8 cellular contexts compared by ENCODE assay signal in genomic region chr19:7680606-7681335, GRCh38. TPM values are rescaled to one million over a fixed set of nuclear protein-coding genes. Genes with fewer than 3 reads are reported as not detected.
A peak's percentile ranks its signal among the peaks of the same experiment; 100 is the strongest.
DNase-seq lines count a peak whose midpoint lies in the region; ATAC-seq and TF ChIP-seq lines count a peak whose summit lies in the region.

TSS of gene TRAPPC5 (plus strand) at chr19:7680833. CDS start at chr19:7682254, 1,421 bp downstream.

- H3K27me3 Mint-ChIP-seq in dendritic cell treated with granulocyte-macrophage colony-stimulating factor and Interleukin-4, amounts not matched to agents 40 ng/mL and 50 ng/mL, for 4 days = no peaks in the 10 kb centered on the region

- peak within 1 kb of the TSS; percentile 65 to 98 for H3K27ac ChIP-seq in left lung

- peak; percentile 14 for DNase-seq in NCI-H524 treated with DMSO at 0.1 percent for 48 hours (lab: John Stamatoyannopoulos, UW)
- DNase-seq in activated CD4-positive, alpha-beta T cell treated with anti-CD3 and anti-CD28 coated beads, Interleukin-2, amount 50 U/mL, for 4 hours = peak; percentile 76 to 80
- peak; percentile 88 to 98 for DNase-seq in left lung
- peak; percentile 86 to 90 for DNase-seq in stimulated activated CD4-positive, alpha-beta T cell treated with anti-CD3 and anti-CD28 coated beads, Interleukin-2, amount 100 ng/mL, for 24 hours

- peaks cover 72% of the 10 kb centered on the region for H3K4me1 Mint-ChIP-seq in dendritic cell treated with granulocyte-macrophage colony-stimulating factor and Interleukin-4, amounts not matched to agents 40 ng/mL and 50 ng/mL, for 4 days (ENCODE audit: low read depth)

- H3K36me3 ChIP-seq in left lung = peaks cover 0 to 44% of the 10 kb centered on the region in 2 donors

- intact Hi-C loops in dendritic cell treated with granulocyte-macrophage colony-stimulating factor and Interleukin-4, amounts not matched to agents 40 ng/mL and 50 ng/mL, for 4 days (cut with micrococcal nuclease) = loop anchor here (1.0 to 10.0 kb wide), 4 partner anchors 28 to 244 kb away; partner anchors contain the start of genes CTXN1 and SNAPC2
- intact Hi-C loops in left lung (cut with DNase I) = loop anchor here in 1 of 2 donors (10.0 kb wide), 1 partner anchor 114 kb away; no protein-coding TSS in a partner anchor

- H3K9me3 Mint-ChIP-seq in dendritic cell treated with granulocyte-macrophage colony-stimulating factor and Interleukin-4, amounts not matched to agents 40 ng/mL and 50 ng/mL, for 4 days = no peaks in the 10 kb centered on the region

- peaks cover 0 to 33% of the 10 kb centered on the region in 2 donors for H3K27me3 ChIP-seq in left lung

- H3K4me3 ChIP-seq in left lung = peak within 1 kb of the TSS; percentile 85 to 96

- H3K4me3 Mint-ChIP-seq in dendritic cell treated with granulocyte-macrophage colony-stimulating factor and Interleukin-4, amounts not matched to agents 40 ng/mL and 50 ng/mL, for 4 days = peak within 1 kb of the TSS; percentile 98

- peak; percentile 55 for TF ChIP-seq POLR2A in GM15510 (IDR thresholded peaks at IDR 0.05; ENCODE audit: borderline replicate concordance, extremely low read depth, insufficient read length)

- peak within 1 kb of the TSS; percentile 96 for H3K27ac Mint-ChIP-seq in dendritic cell treated with granulocyte-macrophage colony-stimulating factor and Interleukin-4, amounts not matched to agents 40 ng/mL and 50 ng/mL, for 4 days

- no peaks in the 10 kb centered on the region for H3K9me3 ChIP-seq in left lung

- peaks cover 0 to 31% of the 10 kb centered on the region in 2 donors for H3K4me1 ChIP-seq in left lung

- peak; percentile 97 to 100 for TF ChIP-seq CTCF in left lung (IDR thresholded peaks at IDR 0.05)

- ATAC-seq in HG03196 (IDR thresholded peaks at IDR 0.05; ENCODE audit: unreplicated experiment) (peak; percentile 59), left lung (peak; percentile 94), GM18517 (IDR thresholded peaks at IDR 0.05; ENCODE audit: unreplicated experiment) (no peak)

- peaks cover 47% of the 10 kb centered on the region for H3K36me3 Mint-ChIP-seq in dendritic cell treated with granulocyte-macrophage colony-stimulating factor and Interleukin-4, amounts not matched to agents 40 ng/mL and 50 ng/mL, for 4 days (ENCODE audit: low read depth)

RNA-seq across cellular contexts. Expression of gene TRAPPC5, which starts in this region (rescaled TPM):
- 100 to 1,000 TPM; 105 to 106 TPM for total RNA-seq in left lung

Comparison
In these comparisons a context has a peak if more than half of its experiments do, and no peak if none do; other contexts are left out.
1. DNase-seq: peak in every context shown above with its lines; median percentile 93 in left lung; 88 in stimulated activated CD4-positive, alpha-beta T cell treated with anti-CD3 and anti-CD28 coated beads, Interleukin-2, amount 100 ng/mL, for 24 hours; 78 in activated CD4-positive, alpha-beta T cell treated with anti-CD3 and anti-CD28 coated beads, Interleukin-2, amount 50 U/mL, for 4 hours; 14 in NCI-H524 treated with DMSO at 0.1 percent for 48 hours.